In the genomic region with DNA sequence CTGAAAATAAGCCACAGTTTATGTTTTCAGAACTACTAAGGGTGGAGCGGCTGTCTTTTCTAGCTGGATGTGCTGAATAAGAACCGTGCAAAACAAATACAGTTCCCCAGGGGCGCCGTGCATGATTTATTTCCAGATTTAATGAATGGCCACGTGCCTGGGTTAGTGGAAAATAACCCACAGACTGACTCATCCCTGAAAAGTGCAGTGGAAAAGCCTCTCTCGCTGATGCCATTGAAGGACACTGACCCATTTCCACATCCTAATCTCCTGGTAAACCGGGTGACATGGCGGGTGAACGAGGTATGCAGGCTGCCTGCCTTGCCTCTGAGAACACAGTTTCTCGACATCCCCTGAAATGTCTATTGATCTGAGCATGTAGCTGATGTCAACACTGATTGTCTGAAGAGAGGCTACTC, we compare ENCODE assay signal across 9 cellular contexts.
DNase-seq lines count a peak whose midpoint lies in the region; ATAC-seq and FAIRE-seq lines count a peak whose summit lies in the region.
"Had no signal": no experiment of that assay in that cellular context is flagged by ENCODE, and none has a peak within 500 bp of the region (broad histone marks: within the 10 kb centered on the region; RNA-seq: fewer than 3 reads in every experiment).

No MANE protein-coding gene starts in this region.

- FAIRE-seq in RCC 7860 (lab: Jason Lieb, UNC), result peak; percentile 63
- FAIRE-seq: colon had no signal

- peak; percentile 42 for DNase-seq in GOT3 (lab: John Stamatoyannopoulos, UW)
- DNase-seq in RCC 7860 (ENCODE audit: low spot score), result peak; percentile 60
- peak; percentile 80 for DNase-seq in fibroblast of the conjunctiva (ENCODE audit: low read depth)
- peak; percentile 66 for DNase-seq in retina
- no peak for DNase-seq in cortex of kidney (lab: John Stamatoyannopoulos, UW)
- DNase-seq in activated CD8-positive, alpha-beta memory T cell treated with anti-CD3 and anti-CD28 coated beads, Interleukin-2, amount 50 U/mL, for 4 hours, result no peak

- ATAC-seq in HG03354 (IDR thresholded peaks at IDR 0.05; ENCODE audit: poor library complexity, severe bottlenecking, unreplicated experiment), result no peak
- no peak for ATAC-seq in HG03520 (IDR thresholded peaks at IDR 0.05; ENCODE audit: unreplicated experiment)

Comparison
In these comparisons a context has a peak if more than half of its experiments do, and no peak if none do; other contexts are left out.
1. DNase-seq: peak in GOT3 (single experiment), RCC 7860 (single experiment), fibroblast of the conjunctiva (single experiment) and retina (single experiment); none in cortex of kidney (single experiment) and activated CD8-positive, alpha-beta memory T cell treated with anti-CD3 and anti-CD28 coated beads, Interleukin-2, amount 50 U/mL, for 4 hours (single experiment).